14 cellular contexts compared by ENCODE assay signal in genomic region chr1:33045814-33046213, GRCh38. TPM values are rescaled to one million over a fixed set of nuclear protein-coding genes. Genes with fewer than 3 reads are reported as not detected.
DNase-seq lines count a peak whose midpoint lies in the region; ATAC-seq and TF ChIP-seq lines count a peak whose summit lies in the region.
"Had no signal": no experiment of that assay in that cellular context is flagged by ENCODE, and none has a peak within 500 bp of the region (broad histone marks: within the 10 kb centered on the region; RNA-seq: fewer than 3 reads in every experiment).

No MANE protein-coding gene starts in this region.

- peaks cover 4% of the 10 kb centered on the region for H3K27me3 Mint-ChIP-seq in T-helper 17 cell
- peaks cover 0 to 9% (median 6%) of the 10 kb centered on the region in 3 donors for H3K27me3 Mint-ChIP-seq in immature natural killer cell (ENCODE audit: low read depth in 3 of 3)
- H3K27me3 Mint-ChIP-seq in activated CD4-positive, alpha-beta T cell treated with anti-CD3 and anti-CD28 coated beads, Interleukin-2, amount 10 ng/mL, durations not matched to agents 7 days and 5 days = peaks cover 15% of the 10 kb centered on the region

- H2BK15ac ChIP-seq in IMR-90 (ENCODE audit: low read depth, low read length) = no peak overlapping the region

- H2BK120ac ChIP-seq in IMR-90 (ENCODE audit: low read depth, low read length) = no peak overlapping the region

- no peak overlapping the region for H2BK20ac ChIP-seq in IMR-90 (ENCODE audit: low read depth, low read length)

- no peak for TF ChIP-seq RAD21 in IMR-90 (IDR thresholded peaks at IDR 0.05; ENCODE audit: low read length)

- H3K56ac ChIP-seq in IMR-90 (ENCODE audit: extremely low read depth, insufficient read depth, low read length) = no peak overlapping the region

- no peaks in the 10 kb centered on the region for H4K20me1 ChIP-seq in IMR-90 (ENCODE audit: insufficient read depth, low read length)

- H3K9ac ChIP-seq in IMR-90 (ENCODE audit: low read depth, low read length) = no peak overlapping the region

- POLR2A ChIA-PET in IMR-90 (lab: Charles Lee; ENCODE audit: unreplicated experiment) = interaction anchor here (0.7 kb wide), 1 partner anchor 105 kb away, joined by 6 read pairs; no protein-coding TSS in a partner anchor
- POLR2A ChIA-PET in activated CD4-positive, alpha-beta T cell treated with anti-CD3 and anti-CD28 coated beads, Interleukin-2, amount 10 ng/mL, durations not matched to agents 7 days and 5 days (lab: Charles Lee) = no interaction called here

- intact Hi-C loops in IMR-90 (cut with micrococcal nuclease) = no loop called here
- intact Hi-C loops in dorsolateral prefrontal cortex (cut with DNase I) = loop anchor here in 1 of 2 donors (5.0 kb wide), 1 partner anchor 36 kb away; the partner anchor contains the start of gene AZIN2

- ATAC-seq in IMR-90 (ENCODE audit: low read depth) (no peak), T-helper 17 cell (peak; percentile 72), HG03565 (IDR thresholded peaks at IDR 0.05; ENCODE audit: unreplicated experiment) (no peak), SK-N-SH treated with all-trans-retinoic acid at 6 μM for 48 hours (no peak)
- ATAC-seq: PC-3 had no signal

- CTCF ChIA-PET in IMR-90 (lab: Yijun Ruan, JAX) = no interaction called here
- CTCF ChIA-PET in activated CD4-positive, alpha-beta T cell treated with anti-CD3 and anti-CD28 coated beads, Interleukin-2, amount 10 ng/mL, durations not matched to agents 7 days and 5 days (lab: Charles Lee) = interaction anchor here (0.6 to 1.4 kb wide), 5 partner anchors 21 to 153 kb away, joined by 3 read pairs; no protein-coding TSS in a partner anchor

- no peak overlapping the region for H4K5ac ChIP-seq in IMR-90 (ENCODE audit: low read depth, low read length)

- H3K23ac ChIP-seq in IMR-90 (ENCODE audit: low read depth, low read length) = 0 out of 2 replicates have a peak overlapping the region, but pooled peaks have one; percentile 11

- H3K36me3 Mint-ChIP-seq in T-helper 17 cell (ENCODE audit: low read depth) = no peaks in the 10 kb centered on the region
- H3K36me3 Mint-ChIP-seq in immature natural killer cell = no peaks in the 10 kb centered on the region
- H3K36me3 Mint-ChIP-seq in activated CD4-positive, alpha-beta T cell treated with anti-CD3 and anti-CD28 coated beads, Interleukin-2, amount 10 ng/mL, durations not matched to agents 7 days and 5 days (ENCODE audit: low read depth) = peaks cover 2% of the 10 kb centered on the region

- H3K18ac ChIP-seq in IMR-90 (ENCODE audit: low read depth, low read length) = no peak overlapping the region

- H3K4me3 ChIP-seq in IMR-90 (ENCODE audit: insufficient read depth, low read depth, low read length) (no peak overlapping the region), dorsolateral prefrontal cortex (no peak overlapping the region)

- H3K4me1 ChIP-seq in IMR-90 (ENCODE audit: control insufficient read depth, insufficient read depth, low read length) = peaks cover 4% of the 10 kb centered on the region; the same call in 1 of the 2 replicates

- no peaks in the 10 kb centered on the region for H3K36me3 ChIP-seq in IMR-90 (ENCODE audit: control insufficient read depth, insufficient read depth, low read length)

- H2AFZ ChIP-seq in IMR-90 (replicated peaks; ENCODE audit: low read length, poor library complexity) = peak overlapping the region; percentile 13

- peaks cover 12% of the 10 kb centered on the region for H3K4me1 Mint-ChIP-seq in T-helper 17 cell
- peaks cover 19 to 32% of the 10 kb centered on the region in 2 donors for H3K4me1 Mint-ChIP-seq in immature natural killer cell
- H3K4me1 Mint-ChIP-seq in activated CD4-positive, alpha-beta T cell treated with anti-CD3 and anti-CD28 coated beads, Interleukin-2, amount 10 ng/mL, durations not matched to agents 7 days and 5 days = peaks cover 19% of the 10 kb centered on the region
- H3K4me1 Mint-ChIP-seq: B cell had no signal

- peaks cover 4% of the 10 kb centered on the region; the same call in 1 of the 2 replicates for H3K9me1 ChIP-seq in IMR-90 (ENCODE audit: insufficient read depth, low read length)

- H3K4me3 Mint-ChIP-seq in T-helper 17 cell (no peak overlapping the region), immature natural killer cell (peak overlapping the region; percentile 58 to 85 (median 75))
- H3K4me3 Mint-ChIP-seq in activated CD4-positive, alpha-beta T cell treated with anti-CD3 and anti-CD28 coated beads, Interleukin-2, amount 10 ng/mL, durations not matched to agents 7 days and 5 days = no peak overlapping the region
- H3K4me3 Mint-ChIP-seq: B cell, nephron had no signal

- H3K4me2 ChIP-seq in IMR-90 (ENCODE audit: low read depth, low read length) = no peak overlapping the region

- H3K14ac ChIP-seq in IMR-90 (replicated peaks; ENCODE audit: low read depth, low read length) = no peak overlapping the region

- no TSS peak for BruUV-seq in IMR-90 (replicated peaks; lab: Mats Ljungman, UMichigan)

- no peak overlapping the region for H2AK5ac ChIP-seq in IMR-90 (ENCODE audit: low read depth, low read length)

- no peak overlapping the region for H3K4ac ChIP-seq in IMR-90 (ENCODE audit: low read depth, low read length)

- no peak overlapping the region for H4K91ac ChIP-seq in IMR-90 (ENCODE audit: insufficient read depth, low read depth, low read length)

- no peak overlapping the region for H2BK5ac ChIP-seq in IMR-90 (ENCODE audit: low read depth, low read length, poor library complexity, severe bottlenecking)

- H3K27me3 ChIP-seq in IMR-90 (ENCODE audit: control insufficient read depth, insufficient read depth, low read length) (no peaks in the 10 kb centered on the region), dorsolateral prefrontal cortex (no peaks in the 10 kb centered on the region)

- TF ChIP-seq CTCF in IMR-90 (conservative IDR thresholded peaks at IDR 0.05; ENCODE audit: low read depth, low read length) (no peak), dorsolateral prefrontal cortex (IDR thresholded peaks at IDR 0.05 in 54 of 56, conservative IDR thresholded peaks at IDR 0.05 in 2 of 56; ENCODE audit: low read depth in 1 of 56, partially characterized antibody in 56 of 56) (no peak)

- H3K27ac ChIP-seq in IMR-90 (ENCODE audit: insufficient read depth, low read length) (no peak overlapping the region), dorsolateral prefrontal cortex (no peak overlapping the region)

- TF ChIP-seq POLR2A in IMR-90 (IDR thresholded peaks at IDR 0.05; ENCODE audit: low read depth, low read length) = no peak

- H4K8ac ChIP-seq in IMR-90 (ENCODE audit: low read depth in 2 of 2, low read length in 2 of 2) = no peak overlapping the region

- DNase-seq in CD1c-positive myeloid dendritic cell (ENCODE audit: extremely low spot score) (peak; percentile 57), IMR-90 (peak; percentile 52), T-helper 17 cell (no peak), immature natural killer cell (peak; percentile 81 to 85 (median 82)), dorsolateral prefrontal cortex (no peak)
- DNase-seq in activated CD4-positive, alpha-beta T cell treated with anti-CD3 and anti-CD28 coated beads, Interleukin-2, amount 10 ng/mL, durations not matched to agents 7 days and 5 days = no peak
- DNase-seq: islet precursor cell, NCI-H1930, PC-3, T-helper 9 cell had no signal

- 17% methylated on average over 1 of the region's 6 CpGs; no CpG with 5 or more reads in 1 of the 2 experiments for WGBS in IMR-90 (ENCODE audit: extremely low coverage in 2 of 2, insufficient read length in 1 of 2), 2 experiments

- no peak overlapping the region for H2AK9ac ChIP-seq in IMR-90 (replicated peaks; ENCODE audit: low read depth, low read length, poor library complexity)

- in situ Hi-C loops in IMR-90 (cut with MboI; ENCODE audit: low sequenced_read_pairs) = no loop called here

- H3K9me3 ChIP-seq in IMR-90 (ENCODE audit: control insufficient read depth, insufficient read depth, low read length) = no peaks in the 10 kb centered on the region
- no peaks in the 10 kb centered on the region for H3K9me3 ChIP-seq in T-helper 17 cell (ENCODE audit: control insufficient read depth, low read length, poor library complexity, severe bottlenecking)

- dilution Hi-C loops in IMR-90 (cut with HindIII; ENCODE audit: low sequenced_read_pairs, unreplicated experiment) = no loop called here

- H3K9me3 Mint-ChIP-seq in immature natural killer cell = no peaks in the 10 kb centered on the region
- peaks cover 3% of the 10 kb centered on the region for H3K9me3 Mint-ChIP-seq in activated CD4-positive, alpha-beta T cell treated with anti-CD3 and anti-CD28 coated beads, Interleukin-2, amount 10 ng/mL, durations not matched to agents 7 days and 5 days

- no peak overlapping the region for H3K27ac Mint-ChIP-seq in T-helper 17 cell
- H3K27ac Mint-ChIP-seq in immature natural killer cell = peak overlapping the region; percentile 79 to 99 (median 94)
- no peak overlapping the region for H3K27ac Mint-ChIP-seq in activated CD4-positive, alpha-beta T cell treated with anti-CD3 and anti-CD28 coated beads, Interleukin-2, amount 10 ng/mL, durations not matched to agents 7 days and 5 days
- H3K27ac Mint-ChIP-seq: B cell, nephron had no signal

- H3K79me1 ChIP-seq in IMR-90 (ENCODE audit: low read depth in 1 of 2, low read length in 2 of 2) = no peaks in the 10 kb centered on the region

TF ChIP-seq in IMR-90, 13 proteins besides CTCF, POLR2A, EP300 and RAD21:
- TF ChIP-seq RCOR1 (IDR thresholded peaks at IDR 0.05; ENCODE audit: insufficient replicate concordance, low read length) (no peak), CEBPB (IDR thresholded peaks at IDR 0.05; ENCODE audit: low read depth, low read length) (peak; percentile 75)

TF ChIP-seq in SK-N-SH treated with all-trans-retinoic acid at 6 μM for 48 hours, 23 proteins besides CTCF, POLR2A, EP300 and RAD21 (continues in another document):
- TF ChIP-seq ZNF70 (CRISPR knock-in tag; IDR thresholded peaks at IDR 0.05) (no peak), GLIS3 (CRISPR knock-in tag; IDR thresholded peaks at IDR 0.05) (no peak), ZFP30 (CRISPR knock-in tag; IDR thresholded peaks at IDR 0.05) (no peak)

RNA-seq across cellular contexts. Expression of gene AK2, which starts 9.1 kb away (rescaled TPM):
- total RNA-seq in IMR-90 (2012; rRNA removed) (118 and 168 TPM in 2 replicates), T-helper 17 cell (10 to 100 TPM; 51.1 to 61.7 TPM), dorsolateral prefrontal cortex (100 to 1,000 TPM in 6 of 120 experiments, 10 to 100 TPM in 114; 59.4 to 114 (median 81.1) TPM)
- polyA plus RNA-seq in IMR-90 (2012; rRNA removed) (152 and 203 TPM in 2 replicates), immature natural killer cell (100 to 1,000 TPM; 138 to 174 (median 143) TPM)
- 77.4 and 134 TPM in 2 replicates for polyA plus RNA-seq in IMR-90 (2012; cell fraction: cytosol; rRNA removed)
- polyA plus RNA-seq in IMR-90 (2012; cell fraction: nucleus; rRNA removed; ENCODE audit: low replicate concordance) = 53.9 and 195 TPM in 2 replicates
- total RNA-seq in activated CD4-positive, alpha-beta T cell treated with anti-CD3 and anti-CD28 coated beads, Interleukin-2, amount 10 ng/mL, durations not matched to agents 7 days and 5 days = 100 to 1,000 TPM; 181 to 193 TPM

RNA-seq across cellular contexts. Expression of gene AZIN2, which starts 35.1 kb away (rescaled TPM):
- total RNA-seq in IMR-90 (2012; rRNA removed) (2.2 and 4.7 TPM in 2 replicates), T-helper 17 cell (1 to 10 TPM; 6.3 to 8.6 TPM), dorsolateral prefrontal cortex (10 to 100 TPM; 22.5 to 68.9 (median 42.9) TPM)
- polyA plus RNA-seq in IMR-90 (2012; rRNA removed) (8.0 and 8.9 TPM in 2 replicates), immature natural killer cell (1 to 10 TPM; 1.6 to 2.9 (median 1.8) TPM)
- polyA plus RNA-seq in IMR-90 (2012; cell fraction: cytosol; rRNA removed) = 7.5 and 10.8 TPM in 2 replicates
- polyA plus RNA-seq in IMR-90 (2012; cell fraction: nucleus; rRNA removed; ENCODE audit: low replicate concordance) = 26.2 and 26.3 TPM in 2 replicates
- total RNA-seq in activated CD4-positive, alpha-beta T cell treated with anti-CD3 and anti-CD28 coated beads, Interleukin-2, amount 10 ng/mL, durations not matched to agents 7 days and 5 days = 1 to 10 TPM; 4.1 to 5.5 TPM

Comparison
In these comparisons a context has a peak if more than half of its experiments do, and no peak if none do; other contexts are left out.
1. DNase-seq: peak in CD1c-positive myeloid dendritic cell (single experiment), IMR-90 (single experiment) and immature natural killer cell (3 of 3); none in T-helper 17 cell (0 of 3), activated CD4-positive, alpha-beta T cell treated with anti-CD3 and anti-CD28 coated beads, Interleukin-2, amount 10 ng/mL, durations not matched to agents 7 days and 5 days (single experiment) and dorsolateral prefrontal cortex (0 of 10).
2. H3K27ac Mint-ChIP-seq: peak in immature natural killer cell (6 of 6); none in T-helper 17 cell (single experiment) and activated CD4-positive, alpha-beta T cell treated with anti-CD3 and anti-CD28 coated beads, Interleukin-2, amount 10 ng/mL, durations not matched to agents 7 days and 5 days (single experiment).
3. H3K4me3 Mint-ChIP-seq: peak in immature natural killer cell (5 of 5); none in T-helper 17 cell (single experiment) and activated CD4-positive, alpha-beta T cell treated with anti-CD3 and anti-CD28 coated beads, Interleukin-2, amount 10 ng/mL, durations not matched to agents 7 days and 5 days (single experiment).